2 cellular contexts compared by ENCODE assay signal in genomic region chr22:38738475-38739070, GRCh38.
TF ChIP-seq lines count a peak whose summit lies in the region.

No MANE protein-coding gene starts in this region.

TF ChIP-seq in WTC11, 78 proteins besides CTCF, POLR2A, EP300 and RAD21 (continued from another document):
- TF ChIP-seq NFE2L1 (CRISPR knock-in tag; IDR thresholded peaks at IDR 0.05), result no peak
- no peak for TF ChIP-seq ZNF219 (CRISPR knock-in tag; IDR thresholded peaks at IDR 0.05; ENCODE audit: borderline replicate concordance)
- TF ChIP-seq MYBL2 (CRISPR knock-in tag; IDR thresholded peaks at IDR 0.05), result no peak

TF ChIP-seq in SK-N-SH treated with all-trans-retinoic acid at 6 μM for 48 hours, 23 proteins besides CTCF, POLR2A, EP300 and RAD21 (continued from another document):
- TF ChIP-seq CSRNP3 (CRISPR knock-in tag; IDR thresholded peaks at IDR 0.05) (no peak), ZC3H10 (CRISPR knock-in tag; IDR thresholded peaks at IDR 0.05) (no peak), ZFP30 (CRISPR knock-in tag; IDR thresholded peaks at IDR 0.05) (no peak)
